ENCODE assay signal across 1 cellular context in genomic region chr2:101519173-101519492, GRCh38.
TF ChIP-seq lines count a peak whose summit lies in the region.

No MANE protein-coding gene starts in this region.

TF ChIP-seq in HepG2, 621 proteins besides CTCF, POLR2A, EP300 and RAD21:
- no peak for TF ChIP-seq JDP2 (CRISPR knock-in tag; IDR thresholded peaks at IDR 0.05; ENCODE audit: borderline replicate concordance)
- no peak for TF ChIP-seq REXO4 (CRISPR knock-in tag; IDR thresholded peaks at IDR 0.05; ENCODE audit: borderline replicate concordance)
- no peak for TF ChIP-seq ZBTB44 (CRISPR knock-in tag; IDR thresholded peaks at IDR 0.05)
- no peak for TF ChIP-seq KAT2B (IDR thresholded peaks at IDR 0.05; ENCODE audit: borderline replicate concordance, low read depth, low read length)
- TF ChIP-seq ZNF24 (IDR thresholded peaks at IDR 0.05): no peak
- peak; percentile 81; the same call in 1 of the 2 replicates for TF ChIP-seq ARID3A (IDR thresholded peaks at IDR 0.05; ENCODE audit: low read depth, low read length)
- TF ChIP-seq THAP11 (CRISPR knock-in tag; IDR thresholded peaks at IDR 0.05): no peak
- TF ChIP-seq MAX (IDR thresholded peaks at IDR 0.05): no peak
- no peak for TF ChIP-seq ZNF629 (CRISPR knock-in tag; conservative IDR thresholded peaks at IDR 0.05)
- no peak for TF ChIP-seq ZNF740 (CRISPR knock-in tag; IDR thresholded peaks at IDR 0.05)
- no peak for TF ChIP-seq KIAA2018 (CRISPR knock-in tag; IDR thresholded peaks at IDR 0.05; ENCODE audit: borderline replicate concordance)
- TF ChIP-seq ZNF672 (CRISPR knock-in tag; IDR thresholded peaks at IDR 0.05): no peak
- no peak for TF ChIP-seq ZNF142 (CRISPR knock-in tag; IDR thresholded peaks at IDR 0.05)
- no peak for TF ChIP-seq ZNF230 (CRISPR knock-in tag; IDR thresholded peaks at IDR 0.05)
- no peak for TF ChIP-seq PAX8 (CRISPR knock-in tag; IDR thresholded peaks at IDR 0.05; ENCODE audit: borderline replicate concordance)
- TF ChIP-seq TARDBP (CRISPR knock-in tag; IDR thresholded peaks at IDR 0.05): 0 out of 2 replicates have a peak, but pooled peaks have one; percentile 2
- 0 out of 2 replicates have a peak, but pooled peaks have one; percentile 58 for TF ChIP-seq TGIF2 (CRISPR knock-in tag; IDR thresholded peaks at IDR 0.05)
- TF ChIP-seq PHF5A (CRISPR knock-in tag; IDR thresholded peaks at IDR 0.05; ENCODE audit: low read depth, unreplicated experiment): no peak
- TF ChIP-seq ZNF451 (CRISPR knock-in tag; IDR thresholded peaks at IDR 0.05): no peak
- TF ChIP-seq ZGPAT (CRISPR knock-in tag; IDR thresholded peaks at IDR 0.05): no peak
- no peak for TF ChIP-seq SRSF4 (IDR thresholded peaks at IDR 0.05; ENCODE audit: low read depth, low read length, poor library complexity, severe bottlenecking)
